Comparison of ENCODE assay signal across 30 cellular contexts in genomic region chr12:28851781-28852180, GRCh38.
"Had no signal": no experiment of that assay in that cellular context is flagged by ENCODE, and none has a peak within 500 bp of the region (broad histone marks: within the 10 kb centered on the region; RNA-seq: fewer than 3 reads in every experiment).

No MANE protein-coding gene starts in this region.

- H3K27me3 Mint-ChIP-seq: stimulated activated naive B cell treated with anti-CD40 and anti-IgM and Interleukin-4, amounts not matched to agents 10 μg/mL and 1 μg/mL and 100 μg/mL, for 72 hours had no signal

- H3K27me3 ChIP-seq: left lung, pancreas, stomach, testis, thyroid gland, transverse colon, upper lobe of left lung, vagina had no signal

- H3K4me3 Mint-ChIP-seq: immature natural killer cell; naive thymus-derived CD8-positive, alpha-beta T cell; nephron; neural crest cell; stimulated activated naive B cell treated with anti-CD40 and anti-IgM and Interleukin-4, amounts not matched to agents 10 μg/mL and 1 μg/mL and 100 μg/mL, for 72 hours had no signal

- H3K36me3 ChIP-seq: left lung, lower lobe of right lung, pancreas, prostate gland, stomach, thyroid gland, transverse colon, upper lobe of left lung, vagina had no signal

- H3K27ac Mint-ChIP-seq: immature natural killer cell; naive thymus-derived CD8-positive, alpha-beta T cell; nephron; stimulated activated naive B cell treated with anti-CD40 and anti-IgM and Interleukin-4, amounts not matched to agents 10 μg/mL and 1 μg/mL and 100 μg/mL, for 72 hours had no signal

- DNase-seq: immature natural killer cell; kidney glomerular epithelial cell; left colon; left lung; lower lobe of right lung; mammary epithelial cell; mesenchymal stem cell; naive thymus-derived CD8-positive, alpha-beta T cell; nucleus accumbens; pancreas; posterior cingulate gyrus; retina; right cardiac atrium; stimulated activated CD4-positive, alpha-beta T cell treated with anti-CD3 and anti-CD28 coated beads, Interleukin-12 subunit alpha, Interleukin-12 subunit beta, amount 100 ng/mL, for 4 hours; stimulated activated CD4-positive, alpha-beta T cell treated with anti-CD3 and anti-CD28 coated beads, Interleukin-15, amount 100 ng/mL, for 24 hours; stimulated activated CD4-positive, alpha-beta T cell treated with anti-CD3 and anti-CD28 coated beads, Interleukin-2, amount 100 ng/mL, for 24 hours; stimulated activated CD4-positive, alpha-beta T cell treated with anti-CD3 and anti-CD28 coated beads, Interleukin-4, amount 100 ng/mL, for 1 hour; stimulated activated naive B cell treated with anti-CD40 and anti-IgM and Interleukin-4, amounts not matched to agents 10 μg/mL and 1 μg/mL and 100 μg/mL, for 72 hours; stimulated activated naive CD8-positive, alpha-beta T cell treated with anti-CD3 and anti-CD28 coated beads, Interleukin-15, Interleukin-2, amounts not matched to agents 100 U/mL and 50 U/mL, for 24 hours; stomach; testis; thyroid gland; transverse colon; upper lobe of left lung had no signal

- H3K36me3 Mint-ChIP-seq: immature natural killer cell; naive thymus-derived CD8-positive, alpha-beta T cell; stimulated activated naive B cell treated with anti-CD40 and anti-IgM and Interleukin-4, amounts not matched to agents 10 μg/mL and 1 μg/mL and 100 μg/mL, for 72 hours had no signal

- H3K4me1 Mint-ChIP-seq: immature natural killer cell; naive thymus-derived CD8-positive, alpha-beta T cell; stimulated activated naive B cell treated with anti-CD40 and anti-IgM and Interleukin-4, amounts not matched to agents 10 μg/mL and 1 μg/mL and 100 μg/mL, for 72 hours had no signal

- H3K4me1 ChIP-seq: left lung, lower lobe of right lung, pancreas, prostate gland, stomach, testis, transverse colon, upper lobe of left lung, vagina had no signal

- H3K9me3 Mint-ChIP-seq: naive thymus-derived CD8-positive, alpha-beta T cell; nephron; stimulated activated naive B cell treated with anti-CD40 and anti-IgM and Interleukin-4, amounts not matched to agents 10 μg/mL and 1 μg/mL and 100 μg/mL, for 72 hours had no signal

- H3K4me3 ChIP-seq: left lung, lower lobe of right lung, pancreas, prostate gland, skin epidermis, stomach, testis, thyroid gland, transverse colon, upper lobe of left lung, vagina had no signal

- ATAC-seq: left colon; left lung; naive thymus-derived CD8-positive, alpha-beta T cell; pancreas; right cardiac atrium; sciatic nerve; stimulated activated naive B cell treated with anti-CD40 and anti-IgM and Interleukin-4, amounts not matched to agents 10 μg/mL and 1 μg/mL and 100 μg/mL, for 72 hours; stimulated activated naive CD8-positive, alpha-beta T cell treated with anti-CD3 and anti-CD28 coated beads, Interleukin-15, Interleukin-2, amounts not matched to agents 100 U/mL and 50 U/mL, for 24 hours had no signal

- H3K9me3 ChIP-seq: left lung, lower lobe of right lung, pancreas, prostate gland, stomach, testis, thyroid gland, transverse colon, upper lobe of left lung, vagina had no signal

- H3K27ac ChIP-seq: left lung, lower lobe of right lung, pancreas, prostate gland, skin epidermis, stomach, testis, thyroid gland, transverse colon, upper lobe of left lung, vagina had no signal
